In genomic region chr20:44006578-44006977, GRCh38 we compare ENCODE assay signal across 18 cellular contexts.
"Had no signal": no experiment of that assay in that cellular context is flagged by ENCODE, and none has a peak within 500 bp of the region (broad histone marks: within the 10 kb centered on the region; RNA-seq: fewer than 3 reads in every experiment).

No MANE protein-coding gene starts in this region.

- DNase-seq: activated CD4-positive, alpha-beta T cell treated with anti-CD3 and anti-CD28 coated beads, Interleukin-2, amount 10 ng/mL, durations not matched to agents 24 days and 14 days; activated CD8-positive, alpha-beta T cell treated with anti-CD3 and anti-CD28 coated beads for 36 hours; activated naive CD4-positive, alpha-beta T cell treated with anti-CD3 and anti-CD28 coated beads for 36 hours; activated naive CD8-positive, alpha-beta T cell treated with anti-CD3 and anti-CD28 coated beads, Interleukin-2, amount 10 ng/mL, durations not matched to agents 7 days and 5 days; activated T-cell treated with anti-CD3 and anti-CD28 coated beads, Interleukin-2, amount 50 U/mL, for 1 hour; amniotic stem cell; cerebellar nuclear complex; cortex of kidney; heart left ventricle; kidney; lower lobe of right lung; retina; stimulated activated CD4-positive, alpha-beta T cell treated with anti-CD3 and anti-CD28 coated beads, Interleukin-4, amount 100 ng/mL, for 4 hours; substantia nigra; thyroid gland had no signal

- H3K4me1 ChIP-seq: lower lobe of right lung, thyroid gland had no signal

- H3K27me3 ChIP-seq: gastroesophageal sphincter, thyroid gland had no signal

- H3K27ac ChIP-seq: epithelial cell of prostate, gastroesophageal sphincter, heart left ventricle, lower lobe of right lung, thyroid gland had no signal

- H3K4me3 ChIP-seq: gastroesophageal sphincter, heart left ventricle, lower lobe of right lung, thyroid gland had no signal

- H3K36me3 ChIP-seq: heart left ventricle, thyroid gland had no signal

- ATAC-seq: activated CD8-positive, alpha-beta T cell treated with anti-CD3 and anti-CD28 coated beads for 36 hours; gastroesophageal sphincter; heart left ventricle; lower lobe of right lung; naive thymus-derived CD8-positive, alpha-beta T cell had no signal

- H3K9me3 ChIP-seq: gastroesophageal sphincter, heart left ventricle, lower lobe of right lung, thyroid gland had no signal
